ENCODE assay signal across 1 cellular context in the genomic region with DNA sequence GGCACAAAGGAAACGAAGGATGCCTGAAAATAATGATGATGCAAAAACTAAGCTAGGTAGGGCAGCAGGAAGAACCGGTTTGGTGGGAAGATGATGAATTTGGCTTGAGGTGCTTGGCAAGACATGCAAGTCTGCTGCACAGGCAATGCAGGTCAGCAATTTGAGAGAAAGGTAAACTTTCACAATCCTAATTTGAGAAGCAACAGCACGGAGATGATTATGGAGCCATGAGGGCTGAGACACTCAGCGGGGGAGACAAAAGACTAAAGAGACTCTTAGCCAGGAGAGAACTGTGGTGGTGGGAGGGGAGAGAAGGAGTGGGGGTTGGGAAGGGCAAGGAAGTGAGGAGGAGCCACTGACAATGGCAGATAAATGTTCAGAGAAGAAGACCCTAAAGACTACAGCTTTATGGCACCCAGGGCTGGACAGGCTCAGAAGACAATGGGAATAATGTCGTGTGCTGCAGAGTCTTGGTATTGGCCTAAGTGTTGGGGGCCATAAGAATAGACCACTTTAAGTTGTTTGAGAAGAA.
A peak's percentile ranks its signal among the peaks of the same experiment; 100 is the strongest.
TF ChIP-seq lines count a peak whose summit lies in the region.

No MANE protein-coding gene starts in this region.

TF ChIP-seq in GM23338, 12 proteins besides CTCF, POLR2A, EP300 and RAD21 (continued from another document):
- TF ChIP-seq, protein P1, sequence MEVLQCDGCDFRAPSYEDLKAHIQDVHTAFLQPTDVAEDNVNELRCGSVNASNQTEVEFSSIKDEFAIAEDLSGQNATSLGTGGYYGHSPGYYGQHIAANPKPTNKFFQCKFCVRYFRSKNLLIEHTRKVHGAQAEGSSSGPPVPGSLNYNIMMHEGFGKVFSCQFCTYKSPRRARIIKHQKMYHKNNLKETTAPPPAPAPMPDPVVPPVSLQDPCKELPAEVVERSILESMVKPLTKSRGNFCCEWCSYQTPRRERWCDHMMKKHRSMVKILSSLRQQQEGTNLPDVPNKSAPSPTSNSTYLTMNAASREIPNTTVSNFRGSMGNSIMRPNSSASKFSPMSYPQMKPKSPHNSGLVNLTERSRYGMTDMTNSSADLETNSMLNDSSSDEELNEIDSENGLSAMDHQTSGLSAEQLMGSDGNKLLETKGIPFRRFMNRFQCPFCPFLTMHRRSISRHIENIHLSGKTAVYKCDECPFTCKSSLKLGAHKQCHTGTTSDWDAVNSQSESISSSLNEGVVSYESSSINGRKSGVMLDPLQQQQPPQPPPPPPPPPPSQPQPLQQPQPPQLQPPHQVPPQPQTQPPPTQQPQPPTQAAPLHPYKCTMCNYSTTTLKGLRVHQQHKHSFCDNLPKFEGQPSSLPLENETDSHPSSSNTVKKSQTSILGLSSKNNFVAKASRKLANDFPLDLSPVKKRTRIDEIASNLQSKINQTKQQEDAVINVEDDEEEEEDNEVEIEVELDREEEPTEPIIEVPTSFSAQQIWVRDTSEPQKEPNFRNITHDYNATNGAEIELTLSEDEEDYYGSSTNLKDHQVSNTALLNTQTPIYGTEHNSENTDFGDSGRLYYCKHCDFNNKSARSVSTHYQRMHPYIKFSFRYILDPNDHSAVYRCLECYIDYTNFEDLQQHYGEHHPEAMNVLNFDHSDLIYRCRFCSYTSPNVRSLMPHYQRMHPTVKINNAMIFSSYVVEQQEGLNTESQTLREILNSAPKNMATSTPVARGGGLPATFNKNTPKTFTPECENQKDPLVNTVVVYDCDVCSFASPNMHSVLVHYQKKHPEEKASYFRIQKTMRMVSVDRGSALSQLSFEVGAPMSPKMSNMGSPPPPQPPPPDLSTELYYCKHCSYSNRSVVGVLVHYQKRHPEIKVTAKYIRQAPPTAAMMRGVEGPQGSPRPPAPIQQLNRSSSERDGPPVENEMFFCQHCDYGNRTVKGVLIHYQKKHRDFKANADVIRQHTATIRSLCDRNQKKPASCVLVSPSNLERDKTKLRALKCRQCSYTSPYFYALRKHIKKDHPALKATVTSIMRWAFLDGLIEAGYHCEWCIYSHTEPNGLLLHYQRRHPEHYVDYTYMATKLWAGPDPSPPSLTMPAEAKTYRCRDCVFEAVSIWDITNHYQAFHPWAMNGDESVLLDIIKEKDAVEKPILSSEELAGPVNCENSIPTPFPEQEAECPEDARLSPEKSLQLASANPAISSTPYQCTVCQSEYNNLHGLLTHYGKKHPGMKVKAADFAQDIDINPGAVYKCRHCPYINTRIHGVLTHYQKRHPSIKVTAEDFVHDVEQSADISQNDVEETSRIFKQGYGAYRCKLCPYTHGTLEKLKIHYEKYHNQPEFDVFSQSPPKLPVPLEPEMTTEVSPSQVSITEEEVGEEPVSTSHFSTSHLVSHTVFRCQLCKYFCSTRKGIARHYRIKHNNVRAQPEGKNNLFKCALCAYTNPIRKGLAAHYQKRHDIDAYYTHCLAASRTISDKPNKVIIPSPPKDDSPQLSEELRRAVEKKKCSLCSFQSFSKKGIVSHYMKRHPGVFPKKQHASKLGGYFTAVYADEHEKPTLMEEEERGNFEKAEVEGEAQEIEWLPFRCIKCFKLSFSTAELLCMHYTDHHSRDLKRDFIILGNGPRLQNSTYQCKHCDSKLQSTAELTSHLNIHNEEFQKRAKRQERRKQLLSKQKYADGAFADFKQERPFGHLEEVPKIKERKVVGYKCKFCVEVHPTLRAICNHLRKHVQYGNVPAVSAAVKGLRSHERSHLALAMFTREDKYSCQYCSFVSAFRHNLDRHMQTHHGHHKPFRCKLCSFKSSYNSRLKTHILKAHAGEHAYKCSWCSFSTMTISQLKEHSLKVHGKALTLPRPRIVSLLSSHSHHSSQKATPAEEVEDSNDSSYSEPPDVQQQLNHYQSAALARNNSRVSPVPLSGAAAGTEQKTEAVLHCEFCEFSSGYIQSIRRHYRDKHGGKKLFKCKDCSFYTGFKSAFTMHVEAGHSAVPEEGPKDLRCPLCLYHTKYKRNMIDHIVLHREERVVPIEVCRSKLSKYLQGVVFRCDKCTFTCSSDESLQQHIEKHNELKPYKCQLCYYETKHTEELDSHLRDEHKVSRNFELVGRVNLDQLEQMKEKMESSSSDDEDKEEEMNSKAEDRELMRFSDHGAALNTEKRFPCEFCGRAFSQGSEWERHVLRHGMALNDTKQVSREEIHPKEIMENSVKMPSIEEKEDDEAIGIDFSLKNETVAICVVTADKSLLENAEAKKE (CRISPR knock-in tag; IDR thresholded peaks at IDR 0.05) = peak; percentile 66
